13 cellular contexts compared by ENCODE assay signal in genomic region chr12:49929581-49929980, GRCh38. TPM values are rescaled to one million over a fixed set of nuclear protein-coding genes. Genes with fewer than 3 reads are reported as not detected.
A peak's percentile ranks its signal among the peaks of the same experiment; 100 is the strongest.
DNase-seq lines count a peak whose midpoint lies in the region; ATAC-seq and TF ChIP-seq lines count a peak whose summit lies in the region.
"Had no signal": no experiment of that assay in that cellular context is flagged by ENCODE, and none has a peak within 500 bp of the region (broad histone marks: within the 10 kb centered on the region; RNA-seq: fewer than 3 reads in every experiment).

No MANE protein-coding gene starts in this region.

- H4K91ac ChIP-seq in H9 (ENCODE audit: insufficient read length, low read depth, low read length), result no peak overlapping the region

- H4K20me1 ChIP-seq in H9 (ENCODE audit: control insufficient read depth, insufficient read depth, insufficient read length), result no peaks in the 10 kb centered on the region

- no peak overlapping the region for H2BK15ac ChIP-seq in H9 (ENCODE audit: low read depth, low read length)

- H3K4ac ChIP-seq in H9 (ENCODE audit: low read depth, low read length), result no peak overlapping the region

- no peak overlapping the region for H2BK5ac ChIP-seq in H9 (ENCODE audit: insufficient read length, low read length)

- no peak overlapping the region for H3K27ac Mint-ChIP-seq in H9
- H3K27ac Mint-ChIP-seq: CD4-positive, alpha-beta memory T cell; GM23338 had no signal

- no peak overlapping the region for H3T11ph ChIP-seq in H9 (ENCODE audit: low read length)

- no CpG with 5 or more reads among the region's 7 CpGs for WGBS in H9 (ENCODE audit: extremely low coverage, insufficient read length, low lambda C conversion rate)
- 75% methylated on average over 7 of the region's 7 CpGs for WGBS in prostate gland

- H4K8ac ChIP-seq in H9 (replicated peaks; ENCODE audit: insufficient read length, low read depth, low read length), result no peak overlapping the region

- H4K5ac ChIP-seq in H9 (ENCODE audit: insufficient read length, low read depth, low read length), result no peak overlapping the region

- no peak overlapping the region for H2BK120ac ChIP-seq in H9 (ENCODE audit: low read depth, low read length, poor library complexity, severe bottlenecking)

- no peak overlapping the region for H2BK12ac ChIP-seq in H9 (ENCODE audit: insufficient read length, low read depth, low read length)

- H3K9me3 ChIP-seq in H9 (ENCODE audit: control insufficient read depth, low read depth, low read length), result no peaks in the 10 kb centered on the region
- no peaks in the 10 kb centered on the region for H3K9me3 ChIP-seq in upper lobe of right lung
- H3K9me3 ChIP-seq in prostate gland, result no peaks in the 10 kb centered on the region
- H3K9me3 ChIP-seq: A549, BE2C had no signal

- H3K36me3 Mint-ChIP-seq in H9 (ENCODE audit: insufficient read depth in 1 of 3, low read depth in 3 of 3), result no peaks in the 10 kb centered on the region
- H3K36me3 Mint-ChIP-seq: CD4-positive, alpha-beta memory T cell had no signal

- no peak overlapping the region for H2AFZ ChIP-seq in H9 (ENCODE audit: low read length)
- H2AFZ ChIP-seq: GM23338 had no signal

- H3K9me3 Mint-ChIP-seq in H9, result no peaks in the 10 kb centered on the region
- H3K9me3 Mint-ChIP-seq: CD4-positive, alpha-beta memory T cell; GM23338 had no signal

- peaks cover 7% of the 10 kb centered on the region for H3K27me3 Mint-ChIP-seq in H9 (ENCODE audit: low read depth)

- H2BK20ac ChIP-seq in H9 (ENCODE audit: low read depth, low read length, poor library complexity, severe bottlenecking), result no peak overlapping the region

- H3K9ac ChIP-seq in H9 (ENCODE audit: extremely low read depth, insufficient read length, low read length), result no peak overlapping the region

- no peak overlapping the region for H3K4me2 ChIP-seq in H9 (ENCODE audit: insufficient read depth, insufficient read length, low read length)
- H3K4me2 ChIP-seq: A549, GM23338 had no signal

- peaks cover 4 to 10% of the 10 kb centered on the region in 2 experiments for H3K4me1 Mint-ChIP-seq in H9
- H3K4me1 Mint-ChIP-seq: CD4-positive, alpha-beta memory T cell had no signal

- H3K18ac ChIP-seq in H9 (ENCODE audit: insufficient read length, low read depth, low read length), result no peak overlapping the region

- H3K4me3 ChIP-seq in upper lobe of right lung, result no peak overlapping the region
- no peak overlapping the region for H3K4me3 ChIP-seq in prostate gland
- H3K4me3 ChIP-seq: A549, GM23338 had no signal

- intact Hi-C loops in upper lobe of right lung (cut with DNase I), result no loop called here
- intact Hi-C loops in prostate gland (cut with DNase I), result no loop called here

- no peak for ATAC-seq in upper lobe of right lung
- ATAC-seq: A549, GM23338 had no signal

- no peak overlapping the region for H3K14ac ChIP-seq in H9 (ENCODE audit: insufficient read depth, low read length)

- H3K23ac ChIP-seq in H9 (ENCODE audit: insufficient read length, low read depth, low read length), result no peak overlapping the region

- H3K27ac ChIP-seq in H9 (ENCODE audit: insufficient read length, low read depth, low read length), result no peak overlapping the region
- no peak overlapping the region for H3K27ac ChIP-seq in upper lobe of right lung
- H3K27ac ChIP-seq in prostate gland, result no peak overlapping the region
- H3K27ac ChIP-seq: A549, C4-2B had no signal

- H3K4me3 Mint-ChIP-seq in H9, result no peak overlapping the region
- H3K4me3 Mint-ChIP-seq: CD4-positive, alpha-beta memory T cell; GM23338 had no signal

- H3K36me3 ChIP-seq in upper lobe of right lung (no peaks in the 10 kb centered on the region), prostate gland (no peaks in the 10 kb centered on the region)
- H3K36me3 ChIP-seq: BE2C had no signal

- H3K23me2 ChIP-seq in H9 (ENCODE audit: insufficient read length, low read depth, low read length, poor library complexity, severe bottlenecking), result no peaks in the 10 kb centered on the region

- H3K4me1 ChIP-seq in H9 (ENCODE audit: insufficient read depth, low read length) (no peaks in the 10 kb centered on the region), upper lobe of right lung (no peaks in the 10 kb centered on the region), prostate gland (replicated peaks) (no peaks in the 10 kb centered on the region)
- H3K4me1 ChIP-seq: BE2C had no signal

- no peak overlapping the region for H2AK5ac ChIP-seq in H9 (ENCODE audit: insufficient read length, low read length)

- DNase-seq in H9, result peak; percentile 21
- DNase-seq in cerebellum (ENCODE audit: low spot score), result peak; percentile 48
- peak; percentile 82 for DNase-seq in mesenteric fat pad (ENCODE audit: low spot score)
- peak; percentile 34 for DNase-seq in upper lobe of right lung
- DNase-seq in prostate gland (ENCODE audit: low spot score), result no peak
- DNase-seq in OCI-M2 (lab: John Stamatoyannopoulos, UW; ENCODE audit: unreplicated experiment), result no peak
- DNase-seq: BE2C; CD4-positive, alpha-beta memory T cell; DMS79; H7 had no signal

- TF ChIP-seq CTCF in H9 (conservative IDR thresholded peaks at IDR 0.05) (no peak), upper lobe of right lung (IDR thresholded peaks at IDR 0.05) (no peak), prostate gland (IDR thresholded peaks at IDR 0.05) (no peak)

- no peak overlapping the region for H3K56ac ChIP-seq in H9 (ENCODE audit: insufficient read length, low read depth, low read length)

- no peaks in the 10 kb centered on the region for H3K79me1 ChIP-seq in H9 (ENCODE audit: insufficient read depth, low read depth, low read length, poor library complexity, severe bottlenecking)

- H3K27me3 ChIP-seq in H9 (ENCODE audit: insufficient read depth, low read length) (no peaks in the 10 kb centered on the region), upper lobe of right lung (no peaks in the 10 kb centered on the region), prostate gland (replicated peaks; ENCODE audit: insufficient read depth) (no peaks in the 10 kb centered on the region)
- H3K27me3 ChIP-seq: BE2C had no signal

- no peaks in the 10 kb centered on the region for H3K79me2 ChIP-seq in H9 (ENCODE audit: insufficient read depth, low read length)

- TF ChIP-seq POLR2A in prostate gland (IDR thresholded peaks at IDR 0.05), result no peak

RNA-seq across cellular contexts. Expression of gene AQP2, which starts 21.0 kb away (rescaled TPM):
- not detected in 2 replicates for total RNA-seq in H9 (2021)
- total RNA-seq in cerebellum, result not detected
- not detected for total RNA-seq in mesenteric fat pad
- not detected for total RNA-seq in upper lobe of right lung
- total RNA-seq in prostate gland, result 1 to 10 TPM in 1 of 2 donors, not detected in 1; 2.7 TPM
- total RNA-seq: CD4-positive, alpha-beta memory T cell; H7 had no signal

RNA-seq across cellular contexts. Expression of gene FAIM2, which starts 25.9 kb away (rescaled TPM):
- total RNA-seq in H9 (2021), result 0.22 and 0.42 TPM in 2 replicates
- 14.1 TPM for total RNA-seq in cerebellum
- 0.35 TPM for total RNA-seq in mesenteric fat pad
- total RNA-seq in upper lobe of right lung, result 1.2 TPM
- 10 to 100 TPM in 1 of 2 donors, 1 to 10 TPM in 1; 2.8 to 12.0 TPM for total RNA-seq in prostate gland
- total RNA-seq: H7 had no signal

RNA-seq across cellular contexts. Expression of gene AQP5, which starts 32.1 kb away (rescaled TPM):
- total RNA-seq in H9 (2021) (2.5 and 2.8 TPM in 2 replicates), cerebellum (0.82 TPM), mesenteric fat pad (not detected), upper lobe of right lung (14.3 TPM), prostate gland (10 to 100 TPM in 1 of 2 donors, 1 to 10 TPM in 1; 3.4 to 25.8 TPM)
- total RNA-seq: CD4-positive, alpha-beta memory T cell had no signal

RNA-seq across cellular contexts. Expression of gene AQP6, which starts 43.2 kb away (rescaled TPM):
- total RNA-seq in H9 (2021) (0.09 and 0.11 TPM in 2 replicates), cerebellum (0.27 TPM), mesenteric fat pad (not detected), upper lobe of right lung (0.35 TPM), prostate gland (under 1 TPM in 1 of 2 donors, not detected in 1; 0.40 TPM)
- total RNA-seq: CD4-positive, alpha-beta memory T cell; GM23338; H7 had no signal

Comparison
In these comparisons a context has a peak if more than half of its experiments do, and no peak if none do; other contexts are left out.
1. DNase-seq: peak in H9 (single experiment), cerebellum (single experiment), mesenteric fat pad (single experiment) and upper lobe of right lung (single experiment); none in prostate gland (single experiment) and OCI-M2 (single experiment).